ENCODE assay signal across 10 cellular contexts in the genomic region with DNA sequence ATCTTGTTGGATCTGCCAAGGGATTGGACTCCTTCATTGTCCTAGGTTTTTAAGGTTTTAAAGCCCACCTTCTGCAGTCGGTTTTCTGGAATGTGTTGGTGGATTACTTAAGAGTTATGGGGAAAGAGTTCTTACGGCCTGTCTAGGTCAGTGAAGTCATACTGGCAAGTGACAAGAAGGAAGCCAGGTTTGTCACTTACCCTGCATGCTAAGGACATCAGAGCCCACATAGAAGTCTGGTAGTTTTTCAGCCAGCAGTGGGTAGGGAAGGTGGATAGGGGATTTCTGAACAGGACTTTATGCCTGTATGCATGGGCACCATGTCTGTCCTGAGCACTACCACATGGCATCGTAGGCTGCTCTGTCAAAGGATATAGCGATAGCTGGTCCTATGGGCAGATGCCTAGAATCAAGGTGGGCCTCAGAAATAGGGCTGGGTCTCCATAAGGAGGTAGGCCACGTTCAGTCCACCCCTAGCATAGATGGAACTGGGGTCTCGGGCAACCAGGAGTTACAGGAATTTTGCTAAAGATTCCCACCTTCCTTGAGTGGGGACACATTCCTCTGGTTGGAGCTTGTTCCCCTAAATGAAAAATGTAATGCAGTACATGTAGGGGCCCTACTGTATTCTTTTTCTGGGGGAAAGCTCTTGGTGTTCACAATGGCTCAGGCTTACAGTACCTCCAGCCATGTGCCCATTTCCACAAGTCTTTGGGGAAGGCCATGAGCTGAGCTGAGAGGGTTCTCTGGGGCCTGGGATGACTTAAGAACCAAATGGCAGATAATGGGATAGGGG. TPM values are rescaled to one million over a fixed set of nuclear protein-coding genes. Genes with fewer than 3 reads are reported as not detected.
DNase-seq lines count a peak whose midpoint lies in the region; ATAC-seq and TF ChIP-seq lines count a peak whose summit lies in the region.
"Had no signal": no experiment of that assay in that cellular context is flagged by ENCODE, and none has a peak within 500 bp of the region (broad histone marks: within the 10 kb centered on the region; RNA-seq: fewer than 3 reads in every experiment).

No MANE protein-coding gene starts in this region.

- H3K4me3 ChIP-seq in HL-60 (replicated peaks; ENCODE audit: insufficient read depth, low read length) (no peak overlapping the region), iPS-20b (ENCODE audit: low read length) (no peak overlapping the region)

- intact Hi-C loops in CD4-positive, alpha-beta T cell (cut with DNase I, micrococcal nuclease): no loop called here
- intact Hi-C loops in activated CD4-positive, alpha-beta memory T cell treated with anti-CD3 and anti-CD28 coated beads for 36 hours (cut with micrococcal nuclease): no loop called here

- peaks cover 48% of the 10 kb centered on the region for H3K4me1 Mint-ChIP-seq in CD4-positive, alpha-beta T cell (ENCODE audit: low read depth)
- H3K4me1 Mint-ChIP-seq in activated CD4-positive, alpha-beta memory T cell treated with anti-CD3 and anti-CD28 coated beads for 36 hours (ENCODE audit: low read depth): peaks cover 60% of the 10 kb centered on the region

- CTCF ChIA-PET in CD4-positive, alpha-beta T cell (lab: Charles Lee): interaction anchor here (2.4 kb wide), 1 partner anchor 11 kb away, joined by 13 read pairs; no protein-coding TSS in a partner anchor
- CTCF ChIA-PET in activated CD4-positive, alpha-beta memory T cell treated with anti-CD3 and anti-CD28 coated beads for 36 hours (lab: Charles Lee): interaction anchor here (1.5 to 3.8 kb wide), 6 partner anchors 10 to 147 kb away, joined by 4 to 21 read pairs (median 7); partner anchors contain the start of genes CENPV and TRPV2

- H3K9ac ChIP-seq in iPS-20b (ENCODE audit: low read depth, low read length): peak overlapping the region; percentile 98; the same call in 1 of the 2 replicates

- peaks cover 73% of the 10 kb centered on the region for H3K36me3 Mint-ChIP-seq in CD4-positive, alpha-beta T cell (ENCODE audit: low read depth)
- peaks cover 66% of the 10 kb centered on the region for H3K36me3 Mint-ChIP-seq in activated CD4-positive, alpha-beta memory T cell treated with anti-CD3 and anti-CD28 coated beads for 36 hours

- peaks cover 64% of the 10 kb centered on the region for H3K36me3 ChIP-seq in iPS-20b (ENCODE audit: insufficient read depth, low read depth, low read length)

- H3K27me3 Mint-ChIP-seq in CD4-positive, alpha-beta T cell: no peaks in the 10 kb centered on the region
- no peaks in the 10 kb centered on the region for H3K27me3 Mint-ChIP-seq in activated CD4-positive, alpha-beta memory T cell treated with anti-CD3 and anti-CD28 coated beads for 36 hours

- peak overlapping the region; percentile 96 for H3K27ac Mint-ChIP-seq in CD4-positive, alpha-beta T cell
- H3K27ac Mint-ChIP-seq in activated CD4-positive, alpha-beta memory T cell treated with anti-CD3 and anti-CD28 coated beads for 36 hours: peak overlapping the region; percentile 97

- H3K27ac ChIP-seq in CD4-positive, alpha-beta T cell (ENCODE audit: low read depth, low read length): no peak overlapping the region
- peak overlapping the region; percentile 98 for H3K27ac ChIP-seq in HL-60 (replicated peaks)
- H3K27ac ChIP-seq in iPS-20b (ENCODE audit: low read length): peak overlapping the region; percentile 6

- DNase-seq in CD4-positive, alpha-beta T cell: no peak
- no peak for DNase-seq in HL-60 (ENCODE audit: low read depth in 1 of 2, low spot score in 1 of 2)
- no peak for DNase-seq in activated CD4-positive, alpha-beta memory T cell treated with anti-CD3 and anti-CD28 coated beads for 36 hours
- DNase-seq in nucleus accumbens (lab: John Stamatoyannopoulos, UW): no peak
- DNase-seq in NCI-H2081 (lab: John Stamatoyannopoulos, UW): no peak
- no peak for DNase-seq in NAMALWA (ENCODE audit: low spot score)
- DNase-seq: NCI-H69; stimulated activated CD4-positive, alpha-beta T cell treated with anti-CD3 and anti-CD28 coated beads, Interleukin-2, amount 100 ng/mL, for 48 hours had no signal

- H3K4me1 ChIP-seq in iPS-20b (ENCODE audit: insufficient read depth, low read length): peaks cover 15% of the 10 kb centered on the region

- no peaks in the 10 kb centered on the region for H3K27me3 ChIP-seq in CD4-positive, alpha-beta T cell (ENCODE audit: control insufficient read depth, insufficient read depth, low read length)
- H3K27me3 ChIP-seq in HL-60 (ENCODE audit: insufficient read depth, poor library complexity, severe bottlenecking) (no peaks in the 10 kb centered on the region), iPS-20b (ENCODE audit: insufficient read depth, low read length) (no peaks in the 10 kb centered on the region)

- no peaks in the 10 kb centered on the region for H3K9me3 ChIP-seq in CD4-positive, alpha-beta T cell (ENCODE audit: control insufficient read depth, low read length)
- H3K9me3 ChIP-seq in iPS-20b (ENCODE audit: insufficient read depth, low read depth, low read length): no peaks in the 10 kb centered on the region

- ATAC-seq in CD4-positive, alpha-beta T cell (ENCODE audit: poor library complexity): no peak
- ATAC-seq in GM19455 (IDR thresholded peaks at IDR 0.05; ENCODE audit: unreplicated experiment): no peak

- TF ChIP-seq CTCF in CD4-positive, alpha-beta T cell (IDR thresholded peaks at IDR 0.05): no peak
- no peak for TF ChIP-seq CTCF in HL-60 (IDR thresholded peaks at IDR 0.05; ENCODE audit: insufficient read depth, low read length)

- POLR2A ChIA-PET in CD4-positive, alpha-beta T cell (lab: Charles Lee): no interaction called here
- POLR2A ChIA-PET in activated CD4-positive, alpha-beta memory T cell treated with anti-CD3 and anti-CD28 coated beads for 36 hours (lab: Charles Lee): interaction anchor here (0.6 to 4.8 kb wide), 8 partner anchors 24 to 93 kb away, joined by 3 to 61 read pairs (median 4); partner anchors contain the start of genes CENPV, TRPV2 and UBB

- peak overlapping the region; percentile 56 for H3K4me3 Mint-ChIP-seq in CD4-positive, alpha-beta T cell
- H3K4me3 Mint-ChIP-seq in activated CD4-positive, alpha-beta memory T cell treated with anti-CD3 and anti-CD28 coated beads for 36 hours: peak overlapping the region; percentile 96

- no peaks in the 10 kb centered on the region for H3K9me3 Mint-ChIP-seq in CD4-positive, alpha-beta T cell
- no peaks in the 10 kb centered on the region for H3K9me3 Mint-ChIP-seq in activated CD4-positive, alpha-beta memory T cell treated with anti-CD3 and anti-CD28 coated beads for 36 hours

RNA-seq across cellular contexts. Expression of gene TRPV2, which starts 27.4 kb away (rescaled TPM):
- total RNA-seq in CD4-positive, alpha-beta T cell: 10 to 100 TPM; 42.8 to 45.2 TPM
- 10 to 100 TPM; 46.0 to 50.6 TPM for total RNA-seq in activated CD4-positive, alpha-beta memory T cell treated with anti-CD3 and anti-CD28 coated beads for 36 hours

RNA-seq across cellular contexts. Expression of gene LRRC75A, which starts 49.2 kb away (rescaled TPM):
- 1 to 10 TPM; 1.5 to 1.9 TPM for total RNA-seq in CD4-positive, alpha-beta T cell
- total RNA-seq in activated CD4-positive, alpha-beta memory T cell treated with anti-CD3 and anti-CD28 coated beads for 36 hours: 1 to 10 TPM; 1.2 to 1.4 TPM
